Comparison of ENCODE assay signal across 8 cellular contexts in genomic region chr2:134282638-134283400, GRCh38. TPM values are rescaled to one million over a fixed set of nuclear protein-coding genes. Genes with fewer than 3 reads are reported as not detected.
A peak's percentile ranks its signal among the peaks of the same experiment; 100 is the strongest.
DNase-seq lines count a peak whose midpoint lies in the region; ATAC-seq, FAIRE-seq and TF ChIP-seq lines count a peak whose summit lies in the region.

No MANE protein-coding gene starts in this region.

- H3K4me3 ChIP-seq in SU-DHL-6 (ENCODE audit: insufficient read depth, low read length, poor library complexity, severe bottlenecking) (no peak overlapping the region), kidney (ENCODE audit: low read length in 2 of 2) (no peak overlapping the region)

- no peaks in the 10 kb centered on the region; the same call in 1 of the 2 replicates for H3K36me3 ChIP-seq in SU-DHL-6 (ENCODE audit: low read length)
- H3K36me3 ChIP-seq in kidney (ENCODE audit: control insufficient read depth in 1 of 2, insufficient read depth in 2 of 2, low read length in 2 of 2): no peaks in the 10 kb centered on the region

- no peak overlapping the region for H3K27ac ChIP-seq in SU-DHL-6 (ENCODE audit: low read depth, low read length)
- no peak overlapping the region for H3K27ac ChIP-seq in foreskin keratinocyte
- H3K27ac ChIP-seq in kidney (ENCODE audit: low read depth in 2 of 2, low read length in 2 of 2): no peak overlapping the region

- H3K79me2 ChIP-seq in SU-DHL-6 (ENCODE audit: insufficient read depth, low read length): no peaks in the 10 kb centered on the region

- peak; percentile 24 to 36 for DNase-seq in stimulated activated CD4-positive, alpha-beta T cell treated with anti-CD3 and anti-CD28 coated beads, Interleukin-15, amount 100 ng/mL, for 48 hours (ENCODE audit: low read depth in 2 of 2)
- no peak for DNase-seq in NCI-H524 (lab: John Stamatoyannopoulos, UW)
- no peak for DNase-seq in foreskin keratinocyte
- no peak for DNase-seq in kidney
- DNase-seq in NCI-H128 (lab: John Stamatoyannopoulos, UW; ENCODE audit: unreplicated experiment): no peak

- intact Hi-C loops in kidney (cut with DNase I): no loop called here

- no peak overlapping the region for H2AFZ ChIP-seq in SU-DHL-6 (ENCODE audit: low read depth, low read length, severe bottlenecking)

- no peaks in the 10 kb centered on the region for H3K9me3 ChIP-seq in SU-DHL-6 (ENCODE audit: insufficient read depth, low read length)
- H3K9me3 ChIP-seq in kidney (ENCODE audit: control insufficient read depth in 1 of 2, low read length in 2 of 2): no peaks in the 10 kb centered on the region

- H3F3A ChIP-seq in SU-DHL-6 (ENCODE audit: insufficient read depth): no peaks in the 10 kb centered on the region

- FAIRE-seq in kidney (lab: Jason Lieb, UNC): no peak

- H3K4me1 ChIP-seq in foreskin keratinocyte: no peaks in the 10 kb centered on the region
- no peaks in the 10 kb centered on the region for H3K4me1 ChIP-seq in kidney (ENCODE audit: control insufficient read depth in 1 of 2, insufficient read depth in 1 of 2, low read depth in 1 of 2, low read length in 2 of 2)

- TF ChIP-seq CTCF in SU-DHL-6 (IDR thresholded peaks at IDR 0.05; ENCODE audit: insufficient read depth, low read length, poor library complexity, severe bottlenecking) (no peak), foreskin keratinocyte (conservative IDR thresholded peaks at IDR 0.05) (no peak), kidney (IDR thresholded peaks at IDR 0.05; ENCODE audit: borderline replicate concordance, extremely low read depth, insufficient read depth) (no peak)

- ATAC-seq in GM19025 (IDR thresholded peaks at IDR 0.05; ENCODE audit: low read depth, unreplicated experiment) (peak; percentile 93), HG02938 (IDR thresholded peaks at IDR 0.05; ENCODE audit: unreplicated experiment) (peak; percentile 92), foreskin keratinocyte (no peak)

- peak overlapping the region; percentile 7; the same call in 1 of the 2 replicates for H3K9ac ChIP-seq in SU-DHL-6 (ENCODE audit: low read length)
- H3K9ac ChIP-seq in kidney (ENCODE audit: low read length in 2 of 2): no peak overlapping the region

- peak overlapping the region; percentile 34 for H3K4me2 ChIP-seq in SU-DHL-6 (ENCODE audit: low read depth, low read length, poor library complexity, severe bottlenecking)

- H3K9me2 ChIP-seq in SU-DHL-6 (replicated peaks; ENCODE audit: insufficient read depth, low read length): no peaks in the 10 kb centered on the region

- no peaks in the 10 kb centered on the region for H4K20me1 ChIP-seq in SU-DHL-6 (ENCODE audit: low read depth, low read length)

- no peaks in the 10 kb centered on the region for H3K27me3 ChIP-seq in SU-DHL-6 (ENCODE audit: low read length)
- no peaks in the 10 kb centered on the region for H3K27me3 ChIP-seq in foreskin keratinocyte

RNA-seq across cellular contexts. Expression of gene MGAT5, which starts 28.9 kb away (rescaled TPM):
- 60.2 and 83.1 TPM in 2 replicates for total RNA-seq in foreskin keratinocyte
- 11.9 and 14.6 TPM in 2 replicates for polyA plus RNA-seq in foreskin keratinocyte
- total RNA-seq in kidney: 40.9 TPM
- 14.3 TPM for polyA plus RNA-seq in kidney (ENCODE audit: insufficient read depth, low read depth, low replicate concordance)

Comparison
In these comparisons a context has a peak if more than half of its experiments do, and no peak if none do; other contexts are left out.
1. DNase-seq: peak in stimulated activated CD4-positive, alpha-beta T cell treated with anti-CD3 and anti-CD28 coated beads, Interleukin-15, amount 100 ng/mL, for 48 hours (2 of 2); none in NCI-H524 (0 of 2), foreskin keratinocyte (0 of 2), kidney (single experiment) and NCI-H128 (single experiment).